In genomic region chr7:54664235-54665228, GRCh38 we compare ENCODE assay signal across 9 cellular contexts.
A peak's percentile ranks its signal among the peaks of the same experiment; 100 is the strongest.
DNase-seq lines count a peak whose midpoint lies in the region; ATAC-seq and TF ChIP-seq lines count a peak whose summit lies in the region.
"Had no signal": no experiment of that assay in that cellular context is flagged by ENCODE, and none has a peak within 500 bp of the region (broad histone marks: within the 10 kb centered on the region; RNA-seq: fewer than 3 reads in every experiment).

No MANE protein-coding gene starts in this region.

- H3K4me1 Mint-ChIP-seq in activated B cell treated with CpG ODN at 0.5 μM for 24 hours = peaks cover 13% of the 10 kb centered on the region
- H3K4me1 Mint-ChIP-seq in osteocyte (ENCODE audit: unreplicated experiment) = peaks cover 16% of the 10 kb centered on the region
- H3K4me1 Mint-ChIP-seq in CD8-positive, alpha-beta memory T cell = peaks cover 5 to 9% (median 8%) of the 10 kb centered on the region in 3 donors

- H3K9me3 Mint-ChIP-seq in activated B cell treated with CpG ODN at 0.5 μM for 24 hours (no peaks in the 10 kb centered on the region), osteocyte (ENCODE audit: unreplicated experiment) (no peaks in the 10 kb centered on the region)
- peaks cover 0 to 6% (median 0%) of the 10 kb centered on the region in 5 donors for H3K9me3 Mint-ChIP-seq in CD8-positive, alpha-beta memory T cell

- H3K27ac Mint-ChIP-seq in activated B cell treated with CpG ODN at 0.5 μM for 24 hours (no peak overlapping the region), osteocyte (ENCODE audit: unreplicated experiment) (no peak overlapping the region)
- no peak overlapping the region for H3K27ac Mint-ChIP-seq in CD8-positive, alpha-beta memory T cell

- TF ChIP-seq CTCF in activated B cell treated with CpG ODN at 0.5 μM for 24 hours (IDR thresholded peaks at IDR 0.05) (no peak), osteocyte (IDR thresholded peaks at IDR 0.05) (peak; percentile 51)

- no peak overlapping the region for H3K27ac ChIP-seq in CD8-positive, alpha-beta memory T cell (ENCODE audit: low read depth, low read length)
- H3K27ac ChIP-seq: BLaER1 treated with 17β-estradiol and CSF1 and Interleukin-3, amounts not matched to agents 10 nM and 100 nM had no signal

- DNase-seq in NCI-H1436 (lab: John Stamatoyannopoulos, UW) (peak; percentile 1), NCI-H1436 treated with DMSO at 0.1 percent for 48 hours (lab: John Stamatoyannopoulos, UW) (no peak), MG63 (peak; percentile 59), activated B cell treated with CpG ODN at 0.5 μM for 24 hours (no peak), globus pallidus (ENCODE audit: low spot score) (peak; percentile 37), osteocyte (ENCODE audit: extremely low spot score, unreplicated experiment) (peak; percentile 85)
- DNase-seq in CD8-positive, alpha-beta memory T cell = no peak

- no peaks in the 10 kb centered on the region for H3K36me3 Mint-ChIP-seq in activated B cell treated with CpG ODN at 0.5 μM for 24 hours (ENCODE audit: low read depth)
- H3K36me3 Mint-ChIP-seq in osteocyte (ENCODE audit: unreplicated experiment) = no peaks in the 10 kb centered on the region
- H3K36me3 Mint-ChIP-seq in CD8-positive, alpha-beta memory T cell = no peaks in the 10 kb centered on the region

- no peaks in the 10 kb centered on the region for H3K4me1 ChIP-seq in CD8-positive, alpha-beta memory T cell (ENCODE audit: insufficient read depth, low read length)
- H3K4me1 ChIP-seq: BLaER1 treated with 17β-estradiol and CSF1 and Interleukin-3, amounts not matched to agents 10 nM and 100 nM had no signal

- ATAC-seq in GM21619 (IDR thresholded peaks at IDR 0.05; ENCODE audit: unreplicated experiment) (peak; percentile 64), activated B cell treated with CpG ODN at 0.5 μM for 24 hours (ENCODE audit: low read depth) (no peak)

- no peaks in the 10 kb centered on the region for H3K9me3 ChIP-seq in MG63
- H3K9me3 ChIP-seq in CD8-positive, alpha-beta memory T cell (ENCODE audit: low read length) = no peaks in the 10 kb centered on the region

- peaks cover 16% of the 10 kb centered on the region for H3K27me3 Mint-ChIP-seq in activated B cell treated with CpG ODN at 0.5 μM for 24 hours
- peaks cover 58% of the 10 kb centered on the region for H3K27me3 Mint-ChIP-seq in osteocyte (ENCODE audit: unreplicated experiment)
- H3K27me3 Mint-ChIP-seq in CD8-positive, alpha-beta memory T cell = peaks cover 14 to 30% of the 10 kb centered on the region in 2 donors

- peaks cover 16% of the 10 kb centered on the region for H3K27me3 ChIP-seq in MG63
- H3K27me3 ChIP-seq in CD8-positive, alpha-beta memory T cell (ENCODE audit: insufficient read depth, low read length, poor library complexity, severe bottlenecking) = no peaks in the 10 kb centered on the region
- H3K27me3 ChIP-seq: BLaER1 treated with 17β-estradiol and CSF1 and Interleukin-3, amounts not matched to agents 10 nM and 100 nM had no signal

- CTCF ChIA-PET in activated B cell treated with CpG ODN at 0.5 μM for 24 hours (lab: Charles Lee) = no interaction called here
- CTCF ChIA-PET in CD8-positive, alpha-beta memory T cell (lab: Charles Lee) = no interaction called here

- POLR2A ChIA-PET in activated B cell treated with CpG ODN at 0.5 μM for 24 hours (lab: Charles Lee) = no interaction called here
- POLR2A ChIA-PET in CD8-positive, alpha-beta memory T cell (lab: Charles Lee) = no interaction called here

- H3K4me3 ChIP-seq in MG63 = 0 out of 2 replicates have a peak overlapping the region, but pooled peaks have one; percentile 9
- H3K4me3 ChIP-seq in CD8-positive, alpha-beta memory T cell (ENCODE audit: low read length) = no peak overlapping the region
- H3K4me3 ChIP-seq: BLaER1 treated with 17β-estradiol and CSF1 and Interleukin-3, amounts not matched to agents 10 nM and 100 nM had no signal

- no peaks in the 10 kb centered on the region for H3K36me3 ChIP-seq in MG63
- no peaks in the 10 kb centered on the region for H3K36me3 ChIP-seq in CD8-positive, alpha-beta memory T cell (ENCODE audit: insufficient read depth, low read length)
- H3K36me3 ChIP-seq: BLaER1 treated with 17β-estradiol and CSF1 and Interleukin-3, amounts not matched to agents 10 nM and 100 nM had no signal

- intact Hi-C loops in activated B cell treated with CpG ODN at 0.5 μM for 24 hours (cut with micrococcal nuclease) = no loop called here

- H3K4me3 Mint-ChIP-seq in activated B cell treated with CpG ODN at 0.5 μM for 24 hours = peak overlapping the region; percentile 44
- peak overlapping the region; percentile 70 for H3K4me3 Mint-ChIP-seq in osteocyte (ENCODE audit: unreplicated experiment)
- peak overlapping the region in 1 of 7 donors; percentile 30 for H3K4me3 Mint-ChIP-seq in CD8-positive, alpha-beta memory T cell

Comparison
In these comparisons a context has a peak if more than half of its experiments do, and no peak if none do; other contexts are left out.
1. DNase-seq: peak in NCI-H1436 (single experiment), MG63 (single experiment), globus pallidus (single experiment) and osteocyte (single experiment); none in NCI-H1436 treated with DMSO at 0.1 percent for 48 hours (single experiment), activated B cell treated with CpG ODN at 0.5 μM for 24 hours (single experiment) and CD8-positive, alpha-beta memory T cell (0 of 5).